ENCODE assay signal across 17 cellular contexts in the genomic region with DNA sequence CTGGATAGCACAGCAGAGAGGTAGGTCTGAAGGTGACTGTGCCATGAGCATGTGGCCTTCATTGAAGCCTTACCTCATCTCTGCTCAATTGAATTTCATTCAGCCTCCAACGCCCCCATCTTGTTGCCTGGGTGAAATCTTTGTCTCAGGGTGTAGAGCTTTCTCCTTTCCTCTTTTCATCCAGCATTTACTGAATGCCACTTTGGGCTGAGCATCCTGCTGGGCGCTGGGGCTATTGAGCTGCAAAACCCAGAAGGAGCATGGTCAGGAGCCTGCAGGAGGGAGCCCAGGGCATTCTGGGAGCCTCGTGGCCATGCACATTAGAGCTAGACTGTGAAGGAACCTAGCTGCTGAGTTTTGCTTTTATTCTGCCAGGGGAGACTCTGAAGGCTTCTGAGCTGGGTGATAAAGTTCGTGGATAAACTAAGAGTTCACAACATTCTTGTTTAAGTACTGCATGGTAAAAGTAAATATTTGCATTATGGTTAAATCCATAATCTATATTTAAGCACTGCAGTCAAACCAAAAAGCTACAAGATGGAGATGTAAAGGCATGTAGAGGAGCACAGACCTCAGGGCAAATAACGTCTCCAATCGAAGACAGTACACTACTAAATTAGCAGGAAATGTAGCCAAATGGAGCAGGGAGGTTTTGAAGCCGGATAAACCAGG. TPM values are rescaled to one million over a fixed set of nuclear protein-coding genes. Genes with fewer than 3 reads are reported as not detected.
DNase-seq lines count a peak whose midpoint lies in the region; ATAC-seq and TF ChIP-seq lines count a peak whose summit lies in the region.
"Had no signal": no experiment of that assay in that cellular context is flagged by ENCODE, and none has a peak within 500 bp of the region (broad histone marks: within the 10 kb centered on the region; RNA-seq: fewer than 3 reads in every experiment).

No MANE protein-coding gene starts in this region.

- H3K4me1 Mint-ChIP-seq in brain = peaks cover 11% of the 10 kb centered on the region
- peaks cover 10% of the 10 kb centered on the region for H3K4me1 Mint-ChIP-seq in neural crest cell
- peaks cover 5% of the 10 kb centered on the region for H3K4me1 Mint-ChIP-seq in endothelial cell (ENCODE audit: unreplicated experiment)
- H3K4me1 Mint-ChIP-seq: immature natural killer cell had no signal

- ATAC-seq in HG02678 (IDR thresholded peaks at IDR 0.05; ENCODE audit: unreplicated experiment) = no peak

- H3K9me3 Mint-ChIP-seq in brain = no peaks in the 10 kb centered on the region
- no peaks in the 10 kb centered on the region for H3K9me3 Mint-ChIP-seq in neural crest cell
- no peaks in the 10 kb centered on the region for H3K9me3 Mint-ChIP-seq in endothelial cell (ENCODE audit: unreplicated experiment)
- H3K9me3 Mint-ChIP-seq: activated CD4-positive, alpha-beta memory T cell treated with anti-CD3 and anti-CD28 coated beads, Interleukin-2, amount 10 ng/mL, durations not matched to agents 7 days and 5 days; immature natural killer cell; nephron progenitor cell had no signal

- peaks cover 5% of the 10 kb centered on the region for H3K27me3 Mint-ChIP-seq in brain
- no peaks in the 10 kb centered on the region for H3K27me3 Mint-ChIP-seq in neural crest cell (ENCODE audit: low read depth)
- peaks cover 5% of the 10 kb centered on the region for H3K27me3 Mint-ChIP-seq in endothelial cell (ENCODE audit: unreplicated experiment)
- H3K27me3 Mint-ChIP-seq: activated CD4-positive, alpha-beta memory T cell treated with anti-CD3 and anti-CD28 coated beads, Interleukin-2, amount 10 ng/mL, durations not matched to agents 7 days and 5 days had no signal

- H3K36me3 ChIP-seq in H7 (replicated peaks; ENCODE audit: control insufficient read depth, insufficient read depth, low read length) = no peaks in the 10 kb centered on the region

- peak overlapping the region; percentile 76 to 97 (median 91) for H3K27ac Mint-ChIP-seq in brain
- peak overlapping the region; percentile 91 for H3K27ac Mint-ChIP-seq in neural crest cell (ENCODE audit: unreplicated experiment)
- no peak overlapping the region for H3K27ac Mint-ChIP-seq in endothelial cell (ENCODE audit: unreplicated experiment)
- H3K27ac Mint-ChIP-seq: activated CD4-positive, alpha-beta memory T cell treated with anti-CD3 and anti-CD28 coated beads, Interleukin-2, amount 10 ng/mL, durations not matched to agents 7 days and 5 days; CD14-positive monocyte; immature natural killer cell; nephron progenitor cell had no signal

- H3K27me3 ChIP-seq in H7 (ENCODE audit: control insufficient read depth, insufficient read depth, low read length) = no peaks in the 10 kb centered on the region

- H3K4me3 Mint-ChIP-seq in brain (peak overlapping the region in 3 of 5 experiments; percentile 6 to 30 (median 11)), neural crest cell (no peak overlapping the region), endothelial cell (ENCODE audit: unreplicated experiment) (no peak overlapping the region)
- H3K4me3 Mint-ChIP-seq: activated CD4-positive, alpha-beta memory T cell treated with anti-CD3 and anti-CD28 coated beads, Interleukin-2, amount 10 ng/mL, durations not matched to agents 7 days and 5 days; CD14-positive monocyte; immature natural killer cell; nephron progenitor cell had no signal

- H3K4me3 ChIP-seq in H7 (ENCODE audit: insufficient read depth, low read depth, low read length) = no peak overlapping the region
- H3K4me3 ChIP-seq: lung had no signal

- TF ChIP-seq CTCF in brain (conservative IDR thresholded peaks at IDR 0.05) (no peak), neural crest cell (conservative IDR thresholded peaks at IDR 0.05) (no peak), endothelial cell (IDR thresholded peaks at IDR 0.05; ENCODE audit: unreplicated experiment) (no peak)

- H3K36me3 Mint-ChIP-seq in brain = peaks cover 8% of the 10 kb centered on the region
- no peaks in the 10 kb centered on the region for H3K36me3 Mint-ChIP-seq in neural crest cell (ENCODE audit: low read depth)
- no peaks in the 10 kb centered on the region for H3K36me3 Mint-ChIP-seq in endothelial cell (ENCODE audit: low read depth, unreplicated experiment)

- peak; percentile 30 for DNase-seq in H7
- DNase-seq in NCI-H146 treated with DMSO at 0.1 percent for 48 hours (lab: John Stamatoyannopoulos, UW; ENCODE audit: unreplicated experiment) = peak; percentile 69
- DNase-seq in neural crest cell (ENCODE audit: low read depth, low spot score) = peak; percentile 14
- no peak for DNase-seq in endothelial cell (ENCODE audit: low spot score)
- DNase-seq in GF-D8 (lab: John Stamatoyannopoulos, UW) = no peak
- DNase-seq: activated CD4-positive, alpha-beta memory T cell treated with anti-CD3 and anti-CD28 coated beads, Interleukin-2, amount 10 ng/mL, durations not matched to agents 7 days and 5 days; cerebellar nuclear complex; DMS79 treated with DMSO at 0.1 percent for 48 hours; foreskin melanocyte; immature natural killer cell; NCI-H1105; NCI-H446 treated with DMSO at 0.1 percent for 48 hours; nephron progenitor cell had no signal

RNA-seq across cellular contexts. Expression of a gene that starts 13.2 kb away (rescaled TPM):
- total RNA-seq in H7 (2014; rRNA removed; shearing (Covaris generic)) = 12.5 and 14.3 TPM in 2 replicates
- polyA plus RNA-seq in brain (ENCODE audit: insufficient read depth, low read depth, low replicate concordance) = 31.8 TPM
- total RNA-seq in neural crest cell (140 and 157 TPM in 2 replicates), endothelial cell (ENCODE audit: unreplicated experiment) (90.8 TPM)

Comparison
In these comparisons a context has a peak if more than half of its experiments do, and no peak if none do; other contexts are left out.
1. DNase-seq: peak in H7 (single experiment), NCI-H146 treated with DMSO at 0.1 percent for 48 hours (single experiment) and neural crest cell (single experiment); none in endothelial cell (single experiment) and GF-D8 (single experiment).
2. H3K4me3 Mint-ChIP-seq: peak in brain (3 of 5); none in neural crest cell (single experiment) and endothelial cell (single experiment).